Comparison of ENCODE assay signal across 15 cellular contexts in the genomic region with DNA sequence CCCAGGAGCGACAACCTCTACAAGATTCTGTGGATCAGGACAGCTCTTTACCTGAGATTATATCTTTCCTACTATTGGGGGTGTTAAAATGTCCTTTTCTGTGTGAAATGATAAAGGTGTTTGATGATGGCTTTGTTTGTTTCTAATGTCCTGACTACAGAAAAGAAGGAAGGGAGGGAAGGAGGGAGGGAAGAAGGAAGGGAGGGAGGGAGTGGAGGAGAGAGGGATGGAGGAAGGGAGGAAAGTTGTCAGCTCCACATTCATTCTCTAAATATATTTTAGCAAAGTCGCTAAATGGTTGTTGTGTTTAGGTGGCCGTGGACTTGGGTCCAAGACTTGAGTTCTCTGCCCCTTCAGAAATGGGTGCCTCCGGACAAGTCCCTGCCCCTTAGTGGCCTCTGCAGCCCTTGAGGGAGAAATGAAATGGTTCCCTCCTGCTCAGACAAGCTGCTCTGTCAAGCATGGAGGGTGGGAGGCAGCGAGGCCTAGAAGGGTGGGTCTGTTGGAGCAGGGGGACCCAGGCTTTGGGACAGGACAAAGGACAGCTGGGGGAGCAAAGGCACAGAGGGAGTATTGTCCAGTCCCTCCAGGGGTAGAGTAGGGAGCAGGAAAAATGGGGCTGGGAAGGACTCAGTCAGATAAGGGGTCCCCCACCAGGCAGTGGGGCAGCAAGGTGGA. TPM values are rescaled to one million over a fixed set of nuclear protein-coding genes. Genes with fewer than 3 reads are reported as not detected.
DNase-seq lines count a peak whose midpoint lies in the region; ATAC-seq, FAIRE-seq and TF ChIP-seq lines count a peak whose summit lies in the region.
"Had no signal": no experiment of that assay in that cellular context is flagged by ENCODE, and none has a peak within 500 bp of the region (broad histone marks: within the 10 kb centered on the region; RNA-seq: fewer than 3 reads in every experiment).

No MANE protein-coding gene starts in this region.

- peak overlapping the region; percentile 92 for H3K27ac Mint-ChIP-seq in activated CD4-positive, alpha-beta T cell treated with anti-CD3 and anti-CD28 coated beads, Interleukin-2, amount 10 ng/mL, durations not matched to agents 7 days and 5 days
- H3K27ac Mint-ChIP-seq in stimulated activated naive CD8-positive, alpha-beta T cell treated with anti-CD3 and anti-CD28 coated beads, Interleukin-15, amount 100 ng/mL, for 72 hours, result peak overlapping the region; percentile 94 to 99

- TF ChIP-seq CTCF in RWPE1 (conservative IDR thresholded peaks at IDR 0.05; ENCODE audit: low read depth), result no peak
- TF ChIP-seq CTCF in H1 (IDR thresholded peaks at IDR 0.05; ENCODE audit: control extremely low read depth in 1 of 3, insufficient read depth in 1 of 3, low read depth in 1 of 3, low read length in 3 of 3), result no peak

- H3K14ac ChIP-seq in H1 (ENCODE audit: insufficient read length), result no peak overlapping the region

- no peaks in the 10 kb centered on the region; a peak in 1 of 8 replicates for H3K36me3 ChIP-seq in H1 (ENCODE audit: control insufficient read depth in 2 of 4, insufficient read depth in 4 of 4, low read length in 3 of 4)

- H3K27ac ChIP-seq in RWPE1, result peak overlapping the region; percentile 39; the same call in 1 of the 2 replicates
- no peak overlapping the region for H3K27ac ChIP-seq in H1 (ENCODE audit: low read depth, low read length)
- H3K27ac ChIP-seq: SJSA1 had no signal

- 0 out of 2 replicates have a peak overlapping the region, but pooled peaks have one; percentile 46 for H2BK15ac ChIP-seq in H1 (ENCODE audit: low read length)

- no peak overlapping the region for H3K4ac ChIP-seq in H1 (replicated peaks; ENCODE audit: insufficient read length, low read depth, low read length)

- no peaks in the 10 kb centered on the region for H3K9me3 Mint-ChIP-seq in activated CD4-positive, alpha-beta T cell treated with anti-CD3 and anti-CD28 coated beads, Interleukin-2, amount 10 ng/mL, durations not matched to agents 7 days and 5 days
- no peaks in the 10 kb centered on the region for H3K9me3 Mint-ChIP-seq in stimulated activated naive CD8-positive, alpha-beta T cell treated with anti-CD3 and anti-CD28 coated beads, Interleukin-15, amount 100 ng/mL, for 72 hours
- H3K9me3 Mint-ChIP-seq: immature natural killer cell had no signal

- no peak for ATAC-seq in stimulated activated naive CD8-positive, alpha-beta T cell treated with anti-CD3 and anti-CD28 coated beads, Interleukin-15, amount 100 ng/mL, for 72 hours
- ATAC-seq in HG03378 (IDR thresholded peaks at IDR 0.05; ENCODE audit: unreplicated experiment), result no peak
- ATAC-seq in HG02623 (IDR thresholded peaks at IDR 0.05; ENCODE audit: unreplicated experiment), result no peak
- ATAC-seq: HCT116, right cardiac atrium had no signal

- no peak for TF ChIP-seq RAD21 in H1 (IDR thresholded peaks at IDR 0.05 in 1 of 2, conservative IDR thresholded peaks at IDR 0.05 in 1 of 2; ENCODE audit: low read depth in 2 of 2, low read length in 2 of 2)

- no peak overlapping the region for H2BK5ac ChIP-seq in H1 (ENCODE audit: low read depth, low read length)

- H3K9me3 ChIP-seq in H1 (ENCODE audit: insufficient read depth in 2 of 2, low read depth in 1 of 2, low read length in 1 of 2), result no peaks in the 10 kb centered on the region

- peaks cover 15 to 30% (median 22%) of the 10 kb centered on the region in 4 experiments for H3K27me3 ChIP-seq in H1 (replicated peaks in 1 of 4; ENCODE audit: control insufficient read depth in 3 of 4, extremely low read depth in 1 of 4, insufficient read depth in 3 of 4, low read length in 3 of 4)
- H3K27me3 ChIP-seq: SJSA1 had no signal

- no peak for TF ChIP-seq POLR2A in H1 (IDR thresholded peaks at IDR 0.05; ENCODE audit: control extremely low read depth in 1 of 2, low read depth in 2 of 2, low read length in 2 of 2)

- no peaks in the 10 kb centered on the region for H3K79me2 ChIP-seq in H1 (ENCODE audit: control insufficient read depth in 1 of 2, insufficient read depth in 2 of 2, low read length in 2 of 2)

- no peak overlapping the region for H3K56ac ChIP-seq in H1 (replicated peaks; ENCODE audit: insufficient read length, low read depth, low read length)

- H3K27me3 Mint-ChIP-seq in activated CD4-positive, alpha-beta T cell treated with anti-CD3 and anti-CD28 coated beads, Interleukin-2, amount 10 ng/mL, durations not matched to agents 7 days and 5 days, result no peaks in the 10 kb centered on the region
- H3K27me3 Mint-ChIP-seq in stimulated activated naive CD8-positive, alpha-beta T cell treated with anti-CD3 and anti-CD28 coated beads, Interleukin-15, amount 100 ng/mL, for 72 hours, result no peaks in the 10 kb centered on the region

- H4K8ac ChIP-seq in H1 (ENCODE audit: extremely low read depth, insufficient read depth, low read length), result no peak overlapping the region

- peaks cover 2 to 9% (median 6%) of the 10 kb centered on the region in 4 experiments; a peak in 6 of 7 replicates for H3K4me1 ChIP-seq in H1 (replicated peaks in 1 of 4; ENCODE audit: control insufficient read depth in 3 of 4, insufficient read depth in 4 of 4, low read length in 3 of 4)

- H3K4me1 Mint-ChIP-seq in activated CD4-positive, alpha-beta T cell treated with anti-CD3 and anti-CD28 coated beads, Interleukin-2, amount 10 ng/mL, durations not matched to agents 7 days and 5 days, result peaks cover 62% of the 10 kb centered on the region
- peaks cover 67% of the 10 kb centered on the region for H3K4me1 Mint-ChIP-seq in stimulated activated naive CD8-positive, alpha-beta T cell treated with anti-CD3 and anti-CD28 coated beads, Interleukin-15, amount 100 ng/mL, for 72 hours

- H3K4me3 Mint-ChIP-seq in activated CD4-positive, alpha-beta T cell treated with anti-CD3 and anti-CD28 coated beads, Interleukin-2, amount 10 ng/mL, durations not matched to agents 7 days and 5 days, result peak overlapping the region; percentile 80
- H3K4me3 Mint-ChIP-seq in stimulated activated naive CD8-positive, alpha-beta T cell treated with anti-CD3 and anti-CD28 coated beads, Interleukin-15, amount 100 ng/mL, for 72 hours, result peak overlapping the region; percentile 82 to 83
- H3K4me3 Mint-ChIP-seq: immature natural killer cell had no signal

- no peak overlapping the region for H2BK120ac ChIP-seq in H1 (replicated peaks; ENCODE audit: low read depth, low read length)

- H3K4me2 ChIP-seq in H1 (ENCODE audit: insufficient read depth in 1 of 2, low read depth in 2 of 2, low read length in 2 of 2), result no peak overlapping the region

- CTCF ChIA-PET in activated CD4-positive, alpha-beta T cell treated with anti-CD3 and anti-CD28 coated beads, Interleukin-2, amount 10 ng/mL, durations not matched to agents 7 days and 5 days (lab: Charles Lee), result interaction anchor here (1.0 to 1.7 kb wide), 4 partner anchors 10 to 339 kb away, joined by 3 to 5 read pairs (median 4); no protein-coding TSS in a partner anchor
- CTCF ChIA-PET in RWPE1 (lab: Yijun Ruan, JAX) (interaction anchor here (0.6 to 1.5 kb wide), 2 partner anchors 93 to 99 kb away, joined by 3 to 9 read pairs; no protein-coding TSS in a partner anchor), H1 (lab: Charles Lee; ENCODE audit: partially characterized antibody) (interaction anchor here (1.3 kb wide), 1 partner anchor 89 kb away, joined by 3 read pairs; no protein-coding TSS in a partner anchor)

- FAIRE-seq in H1 (lab: Jason Lieb, UNC), result no peak

- no peaks in the 10 kb centered on the region for H3K79me1 ChIP-seq in H1 (ENCODE audit: low read depth, low read length)

- H3K23ac ChIP-seq in H1 (ENCODE audit: insufficient read length), result no peak overlapping the region

- H2AK5ac ChIP-seq in H1 (ENCODE audit: low read depth, low read length), result no peak overlapping the region

- H3K4me3 ChIP-seq in H1 (ENCODE audit: extremely low read depth in 1 of 4, insufficient read depth in 2 of 4, low read depth in 3 of 4, low read length in 4 of 4), result no peak overlapping the region
- H3K4me3 ChIP-seq: SJSA1 had no signal

- H3K18ac ChIP-seq in H1 (ENCODE audit: extremely low read depth, low read length), result no peak overlapping the region

- no peak overlapping the region for H4K91ac ChIP-seq in H1 (replicated peaks; ENCODE audit: insufficient read length, low read length)

- H2BK12ac ChIP-seq in H1 (ENCODE audit: low read depth, low read length), result no peak overlapping the region

- no peak for TF ChIP-seq EP300 in H1 (IDR thresholded peaks at IDR 0.05; ENCODE audit: borderline replicate concordance in 1 of 2, low read depth in 2 of 2, low read length in 2 of 2)

- DNase-seq in activated CD4-positive, alpha-beta T cell treated with anti-CD3 and anti-CD28 coated beads, Interleukin-2, amount 10 ng/mL, durations not matched to agents 7 days and 5 days, result no peak
- DNase-seq in activated CD4-positive, alpha-beta T cell treated with anti-CD3 and anti-CD28 coated beads, Interleukin-2, amount 50 U/mL, for 4 hours, result no peak
- DNase-seq in RWPE1 (ENCODE audit: low spot score) (no peak), H1 (ENCODE audit: low read depth in 1 of 2, low spot score in 2 of 2) (no peak), cerebellar cortex (ENCODE audit: low spot score) (no peak)
- no peak for DNase-seq in stimulated activated naive CD8-positive, alpha-beta T cell treated with anti-CD3 and anti-CD28 coated beads, Interleukin-15, amount 100 ng/mL, for 72 hours
- DNase-seq: amygdala, foreskin melanocyte, immature natural killer cell, right cardiac atrium, trophoblast cell had no signal

- peaks cover 44% of the 10 kb centered on the region for H3K36me3 Mint-ChIP-seq in activated CD4-positive, alpha-beta T cell treated with anti-CD3 and anti-CD28 coated beads, Interleukin-2, amount 10 ng/mL, durations not matched to agents 7 days and 5 days (ENCODE audit: low read depth)
- H3K36me3 Mint-ChIP-seq: immature natural killer cell had no signal

- H3K9ac ChIP-seq in H1 (replicated peaks in 1 of 4; ENCODE audit: extremely low read depth in 1 of 4, low read depth in 3 of 4, low read length in 3 of 4), result no peak overlapping the region

- H4K5ac ChIP-seq in H1 (ENCODE audit: insufficient read length, low read depth, low read length), result no peak overlapping the region

- H2BK20ac ChIP-seq in H1 (ENCODE audit: low read length), result no peak overlapping the region

- H4K20me1 ChIP-seq in H1 (replicated peaks in 1 of 2; ENCODE audit: control insufficient read depth in 1 of 2, insufficient read depth in 2 of 2, low read length in 2 of 2), result peaks cover 0 to 7% of the 10 kb centered on the region in 2 experiments

- H3K23me2 ChIP-seq in H1 (ENCODE audit: low read depth, low read length), result peaks cover 9% of the 10 kb centered on the region

- WGBS in H1 (ENCODE audit: extremely low coverage in 1 of 2, insufficient coverage in 1 of 2, insufficient read length in 1 of 2, insufficient replicate concordance in 2 of 2, low coverage in 1 of 2, low lambda C conversion rate in 2 of 2, missing lambda C conversion rate in 1 of 2), 2 experiments, result 79% methylated on average over 5 of the region's 5 CpGs; no CpG with 5 or more reads in 1 of the 2 experiments

- POLR2A ChIA-PET in activated CD4-positive, alpha-beta T cell treated with anti-CD3 and anti-CD28 coated beads, Interleukin-2, amount 10 ng/mL, durations not matched to agents 7 days and 5 days (lab: Charles Lee), result interaction anchor here (0.7 kb wide), 1 partner anchor 21 kb away, joined by 3 read pairs; no protein-coding TSS in a partner anchor
- POLR2A ChIA-PET in RWPE1 (lab: Yijun Ruan, JAX; ENCODE audit: low non-redundant PET) (no interaction called here), H1 (lab: Charles Lee; ENCODE audit: partially characterized antibody) (no interaction called here)

- H2AFZ ChIP-seq in H1 (ENCODE audit: low read length), result no peak overlapping the region

RNA-seq across cellular contexts. Expression of gene RGS10, which starts 4.4 kb away (rescaled TPM):
- total RNA-seq in activated CD4-positive, alpha-beta T cell treated with anti-CD3 and anti-CD28 coated beads, Interleukin-2, amount 10 ng/mL, durations not matched to agents 7 days and 5 days, result 100 to 1,000 TPM; 151 to 172 TPM
- total RNA-seq in H1 (2021; fragmentation: NEBNext Ultra II Directional; extraction: Animal tissue kit (Norgen Biotek cat#: 25700)), result 12.2 and 13.1 TPM in 2 replicates
- polyA plus RNA-seq in H1 (2011; rRNA removed), result 4.2 and 5.5 TPM in 2 replicates
- polyA plus RNA-seq in H1 (2011; cell fraction: cytosol; rRNA removed), result 10.4 TPM
- 2.8 TPM for polyA plus RNA-seq in H1 (2011; cell fraction: nucleus; rRNA removed)
- polyA plus RNA-seq in H1 (2012, experiment 1 of 2), result 10.7 to 16.2 TPM (median 13.3 TPM) in 4 replicates
- 14.8 TPM for polyA plus RNA-seq in H1 (2012, experiment 2 of 2)
- polyA plus RNA-seq in H1 (2013, experiment 1 of 2), result 23.2 TPM
- polyA plus RNA-seq in H1 (2013, experiment 2 of 2), result 23.5 TPM
- polyA minus RNA-seq in H1 (2011; rRNA and poly(A)+ RNA removed), result 2.7 and 2.8 TPM in 2 replicates
- polyA minus RNA-seq in H1 (2011; cell fraction: cytosol; rRNA and poly(A)+ RNA removed), result 8.9 TPM
- polyA minus RNA-seq in H1 (2011; cell fraction: nucleus; rRNA and poly(A)+ RNA removed), result 2.0 TPM

RNA-seq across cellular contexts. Expression of gene TIAL1, which starts 58.7 kb away (rescaled TPM):
- 100 to 1,000 TPM; 166 to 174 TPM for total RNA-seq in activated CD4-positive, alpha-beta T cell treated with anti-CD3 and anti-CD28 coated beads, Interleukin-2, amount 10 ng/mL, durations not matched to agents 7 days and 5 days
- total RNA-seq in H1 (2021; fragmentation: NEBNext Ultra II Directional; extraction: Animal tissue kit (Norgen Biotek cat#: 25700)), result 151 and 166 TPM in 2 replicates
- polyA plus RNA-seq in H1 (2011; rRNA removed), result 37.4 and 50.4 TPM in 2 replicates
- 77.1 TPM for polyA plus RNA-seq in H1 (2011; cell fraction: cytosol; rRNA removed)
- 103 TPM for polyA plus RNA-seq in H1 (2011; cell fraction: nucleus; rRNA removed)
- 75.5 to 128 TPM (median 91.2 TPM) in 4 replicates for polyA plus RNA-seq in H1 (2012, experiment 1 of 2)
- polyA plus RNA-seq in H1 (2012, experiment 2 of 2), result 49.0 TPM
- polyA plus RNA-seq in H1 (2013, experiment 1 of 2), result 94.8 TPM
- polyA plus RNA-seq in H1 (2013, experiment 2 of 2), result 88.8 TPM
- polyA minus RNA-seq in H1 (2011; rRNA and poly(A)+ RNA removed), result 55.2 and 69.2 TPM in 2 replicates
- 35.9 TPM for polyA minus RNA-seq in H1 (2011; cell fraction: cytosol; rRNA and poly(A)+ RNA removed)
- polyA minus RNA-seq in H1 (2011; cell fraction: nucleus; rRNA and poly(A)+ RNA removed), result 83.5 TPM

Comparison
In these comparisons a context has a peak if more than half of its experiments do, and no peak if none do; other contexts are left out.
1. RNA of gene RGS10, which starts 4.4 kb away (total RNA-seq): 151 to 172 TPM in activated CD4-positive, alpha-beta T cell treated with anti-CD3 and anti-CD28 coated beads, Interleukin-2, amount 10 ng/mL, durations not matched to agents 7 days and 5 days; 12.2 to 13.1 TPM in H1; every median in the first group is over 10 times any median in the second.